28 cellular contexts compared by ENCODE assay signal in genomic region chr18:60092073-60092472, GRCh38.
"Had no signal": no experiment of that assay in that cellular context is flagged by ENCODE, and none has a peak within 500 bp of the region (broad histone marks: within the 10 kb centered on the region; RNA-seq: fewer than 3 reads in every experiment).

No MANE protein-coding gene starts in this region.

- H3K27me3 ChIP-seq: body of pancreas, colonic mucosa, dorsolateral prefrontal cortex, neural progenitor cell, right lobe of liver, thyroid gland, upper lobe of left lung had no signal

- H3K9ac ChIP-seq: neural progenitor cell had no signal

- H3K4me3 ChIP-seq: body of pancreas, colonic mucosa, dorsolateral prefrontal cortex, left ventricle myocardium inferior, lung, neural progenitor cell, right lobe of liver, smooth muscle cell, thyroid gland, upper lobe of left lung had no signal

- H3K36me3 ChIP-seq: colonic mucosa, left ventricle myocardium inferior, neural progenitor cell, right lobe of liver, thyroid gland, upper lobe of left lung had no signal

- DNase-seq: activated CD4-positive, alpha-beta T cell treated with anti-CD3 and anti-CD28 coated beads for 4 hours; activated CD4-positive, alpha-beta T cell treated with anti-CD3 and anti-CD28 coated beads, Interleukin-2, amount 50 U/mL, for 4 hours; activated naive CD4-positive, alpha-beta T cell; activated T-cell treated with anti-CD3 and anti-CD28 coated beads for 4 hours; activated T-cell treated with anti-CD3 and anti-CD28 coated beads, Interleukin-2, amount 50 U/mL, for 72 hours; anterior cingulate cortex; body of pancreas; colonic mucosa; dorsolateral prefrontal cortex; effector memory CD8-positive, alpha-beta T cell; erythroblast; left ventricle myocardium inferior; mesendoderm; natural killer cell; occipital lobe; right lobe of liver; stimulated activated CD4-positive, alpha-beta T cell treated with anti-CD3 and anti-CD28 coated beads, Interleukin-1b, Interleukin-23, amount 100 ng/mL, for 48 hours; stimulated activated CD4-positive, alpha-beta T cell treated with anti-CD3 and anti-CD28 coated beads, Interleukin-4, amount 100 ng/mL, for 4 hours; stimulated activated CD8-positive, alpha-beta memory T cell treated with anti-CD3 and anti-CD28 coated beads, Interleukin-4, amount 100 ng/mL, for 48 hours; stimulated activated naive CD8-positive, alpha-beta T cell treated with anti-CD3 and anti-CD28 coated beads, Interleukin-15, amount 100 ng/mL, for 72 hours; thyroid gland; upper lobe of left lung had no signal

- H3K9me3 ChIP-seq: body of pancreas, colonic mucosa, right lobe of liver, thyroid gland, upper lobe of left lung had no signal

- ATAC-seq: activated naive CD4-positive, alpha-beta T cell treated with anti-CD3 and anti-CD28 coated beads, Interleukin-2, amount 50 U/mL, for 72 hours; activated T-cell treated with anti-CD3 and anti-CD28 coated beads, Interleukin-2, amount 50 U/mL, for 72 hours; body of pancreas; effector memory CD8-positive, alpha-beta T cell; natural killer cell; right lobe of liver; stimulated activated memory B cell treated with anti-CD40 and anti-IgM and Interleukin-4, amounts not matched to agents 10 μg/mL and 1 μg/mL and 100 μg/mL, for 72 hours; stimulated activated naive CD8-positive, alpha-beta T cell treated with anti-CD3 and anti-CD28 coated beads, Interleukin-15, amount 100 ng/mL, for 72 hours had no signal

- H3K4me1 ChIP-seq: body of pancreas, colonic mucosa, left ventricle myocardium inferior, neural progenitor cell, right lobe of liver, thyroid gland, upper lobe of left lung had no signal

- H3K27ac ChIP-seq: body of pancreas, colonic mucosa, dorsolateral prefrontal cortex, left ventricle myocardium inferior, neural progenitor cell, right lobe of liver, thyroid gland, upper lobe of left lung, VCaP had no signal
